Comparison of ENCODE assay signal across 19 cellular contexts in the genomic region with DNA sequence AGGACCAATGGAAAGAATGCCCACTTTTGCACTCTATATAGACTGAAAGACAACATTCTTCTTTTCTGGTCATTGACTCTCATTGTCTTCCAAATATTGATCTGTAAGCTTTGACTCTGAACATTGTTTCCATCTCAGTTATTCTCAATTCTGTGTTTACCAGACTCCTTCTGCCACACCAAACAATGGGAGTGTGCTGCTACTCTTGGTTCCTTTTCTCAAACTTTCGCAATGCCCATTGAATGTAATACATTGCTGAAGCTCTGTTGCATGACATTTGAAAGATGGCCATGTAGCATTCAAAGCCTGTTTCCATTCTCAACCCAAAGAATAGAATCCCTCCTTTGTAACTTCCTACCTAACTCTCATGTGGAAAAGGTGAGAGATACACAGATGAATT.
DNase-seq lines count a peak whose midpoint lies in the region; ATAC-seq and TF ChIP-seq lines count a peak whose summit lies in the region.
"Had no signal": no experiment of that assay in that cellular context is flagged by ENCODE, and none has a peak within 500 bp of the region (broad histone marks: within the 10 kb centered on the region; RNA-seq: fewer than 3 reads in every experiment).

No MANE protein-coding gene starts in this region.

- no peak for DNase-seq in Calu3
- peak; percentile 10 for DNase-seq in NB4 (ENCODE audit: low read depth)
- DNase-seq in epithelial cell of prostate (ENCODE audit: low read depth, low spot score) = no peak
- no peak for DNase-seq in mucosa of descending colon
- no peak for DNase-seq in activated CD4-positive, alpha-beta T cell treated with anti-CD3 and anti-CD28 coated beads for 36 hours
- DNase-seq in GM10248 (ENCODE audit: extremely low spot score) = no peak
- DNase-seq in activated effector memory CD4-positive, alpha-beta T cell treated with Interleukin-2 at 50 U/mL for 16 hours = no peak
- DNase-seq: DMS 273 treated with DMSO at 0.1 percent for 48 hours, GDM1, KG1, NCI-H1105 treated with DMSO at 0.1 percent for 48 hours, NCI-H187, NCI-H524 treated with DMSO at 0.1 percent for 48 hours, OCI-M1, RPMI8226 had no signal

- H3K4me3 Mint-ChIP-seq in Calu3 (ENCODE audit: low read depth, unreplicated experiment) = no peak overlapping the region
- no peak overlapping the region for H3K4me3 Mint-ChIP-seq in activated CD4-positive, alpha-beta T cell treated with anti-CD3 and anti-CD28 coated beads for 36 hours
- H3K4me3 Mint-ChIP-seq: GM23338 had no signal

- H3K4me1 Mint-ChIP-seq in Calu3 (ENCODE audit: low read depth, unreplicated experiment) = peaks cover 48% of the 10 kb centered on the region
- peaks cover 24% of the 10 kb centered on the region for H3K4me1 Mint-ChIP-seq in activated CD4-positive, alpha-beta T cell treated with anti-CD3 and anti-CD28 coated beads for 36 hours

- peaks cover 31% of the 10 kb centered on the region for H3K4me1 ChIP-seq in ACC112 (ENCODE audit: control insufficient read depth, insufficient read depth, low read length, unreplicated experiment)
- no peaks in the 10 kb centered on the region for H3K4me1 ChIP-seq in mucosa of descending colon (ENCODE audit: low read depth)

- H3K27me3 Mint-ChIP-seq in Calu3 (ENCODE audit: unreplicated experiment) = no peaks in the 10 kb centered on the region
- H3K27me3 Mint-ChIP-seq in activated CD4-positive, alpha-beta T cell treated with anti-CD3 and anti-CD28 coated beads for 36 hours = peaks cover 4% of the 10 kb centered on the region

- H2AFZ ChIP-seq in ACC112 (ENCODE audit: low read length, unreplicated experiment) = peak overlapping the region; percentile 12
- H2AFZ ChIP-seq: GM23338 had no signal

- H3K27ac ChIP-seq in ACC112 (ENCODE audit: low read depth, low read length) (no peak overlapping the region), epithelial cell of prostate (peak overlapping the region; percentile 99)
- H3K27ac ChIP-seq: BLaER1 treated with 17β-estradiol and CSF1 and Interleukin-3, amounts not matched to agents 10 nM and 100 nM had no signal

- H3K4me3 ChIP-seq in ACC112 (ENCODE audit: low read depth, low read length) (no peak overlapping the region), NB4 (ENCODE audit: low read depth, low read length) (no peak overlapping the region), mucosa of descending colon (no peak overlapping the region)
- H3K4me3 ChIP-seq: BLaER1 treated with 17β-estradiol and CSF1 and Interleukin-3, amounts not matched to agents 10 nM and 100 nM; GM23338; SJSA1 had no signal

- H3K27ac Mint-ChIP-seq in Calu3 (ENCODE audit: unreplicated experiment) = peak overlapping the region; percentile 97
- no peak overlapping the region for H3K27ac Mint-ChIP-seq in activated CD4-positive, alpha-beta T cell treated with anti-CD3 and anti-CD28 coated beads for 36 hours
- H3K27ac Mint-ChIP-seq: GM23338 had no signal

- H3K36me3 Mint-ChIP-seq in Calu3 (ENCODE audit: insufficient read depth, unreplicated experiment) = peaks cover 69% of the 10 kb centered on the region
- H3K36me3 Mint-ChIP-seq in activated CD4-positive, alpha-beta T cell treated with anti-CD3 and anti-CD28 coated beads for 36 hours (ENCODE audit: low read depth) = no peaks in the 10 kb centered on the region

- CTCF ChIA-PET in Calu3 (lab: Charles Lee) (interaction anchor here (0.6 kb wide), 1 partner anchor 209 kb away, joined by 5 read pairs; no protein-coding TSS in a partner anchor), GM10248 (lab: Yijun Ruan, JAX) (interaction anchor here (1.1 kb wide), 1 partner anchor 55 kb away, joined by 3 read pairs; no protein-coding TSS in a partner anchor)
- CTCF ChIA-PET in activated CD4-positive, alpha-beta T cell treated with anti-CD3 and anti-CD28 coated beads for 36 hours (lab: Charles Lee) = no interaction called here

- ATAC-seq in mucosa of descending colon = no peak
- ATAC-seq in activated CD4-positive, alpha-beta T cell treated with anti-CD3 and anti-CD28 coated beads for 36 hours = no peak
- ATAC-seq: GM23338 had no signal

- no peaks in the 10 kb centered on the region for H3K36me3 ChIP-seq in ACC112 (ENCODE audit: insufficient read depth, low read length)
- H3K36me3 ChIP-seq in mucosa of descending colon (ENCODE audit: low read depth) = no peaks in the 10 kb centered on the region
- H3K36me3 ChIP-seq: BLaER1 treated with 17β-estradiol and CSF1 and Interleukin-3, amounts not matched to agents 10 nM and 100 nM; SJSA1 had no signal

- no peak for TF ChIP-seq POLR2A in NB4 (IDR thresholded peaks at IDR 0.05; ENCODE audit: extremely low read depth, insufficient read length)

- TF ChIP-seq CTCF in Calu3 (IDR thresholded peaks at IDR 0.05; ENCODE audit: unreplicated experiment) (no peak), NB4 (IDR thresholded peaks at IDR 0.05; ENCODE audit: low read depth, low read length) (no peak), mucosa of descending colon (IDR thresholded peaks at IDR 0.05) (no peak), GM10248 (IDR thresholded peaks at IDR 0.05; ENCODE audit: control extremely low read depth, extremely low read depth, low read depth, missing control alignments) (no peak)

- POLR2A ChIA-PET in activated CD4-positive, alpha-beta T cell treated with anti-CD3 and anti-CD28 coated beads for 36 hours (lab: Charles Lee) = no interaction called here
- POLR2A ChIA-PET in GM10248 (lab: Yijun Ruan, JAX) = no interaction called here

- H3K27me3 ChIP-seq in ACC112 (ENCODE audit: insufficient read depth, low read length) = no peaks in the 10 kb centered on the region
- H3K27me3 ChIP-seq: BLaER1 treated with 17β-estradiol and CSF1 and Interleukin-3, amounts not matched to agents 10 nM and 100 nM; SJSA1 had no signal

- no peaks in the 10 kb centered on the region for H3K9me3 ChIP-seq in mucosa of descending colon
- H3K9me3 ChIP-seq: BLaER1 treated with 17β-estradiol and CSF1 and Interleukin-3, amounts not matched to agents 10 nM and 100 nM; SJSA1 had no signal

- intact Hi-C loops in Calu3 (cut with micrococcal nuclease; ENCODE audit: unreplicated experiment) (no loop called here), mucosa of descending colon (cut with DNase I, micrococcal nuclease) (no loop called here)
- intact Hi-C loops in activated CD4-positive, alpha-beta T cell treated with anti-CD3 and anti-CD28 coated beads for 36 hours (cut with DNase I, micrococcal nuclease) = no loop called here

- no TSS peak for BruUV-seq in Calu3 (replicated peaks; lab: Mats Ljungman, UMichigan)

- no peaks in the 10 kb centered on the region for H3K9me3 Mint-ChIP-seq in Calu3 (ENCODE audit: low read depth, unreplicated experiment)
- no peaks in the 10 kb centered on the region for H3K9me3 Mint-ChIP-seq in activated CD4-positive, alpha-beta T cell treated with anti-CD3 and anti-CD28 coated beads for 36 hours (ENCODE audit: low read depth)
- H3K9me3 Mint-ChIP-seq: GM23338 had no signal

- H3K79me2 ChIP-seq in ACC112 (ENCODE audit: control insufficient read depth, insufficient read depth, low read length, unreplicated experiment) = no peaks in the 10 kb centered on the region
